Comparison of ENCODE assay signal across 8 cellular contexts in genomic region chr6:129766959-129767728, GRCh38. TPM values are rescaled to one million over a fixed set of nuclear protein-coding genes. Genes with fewer than 3 reads are reported as not detected.
DNase-seq lines count a peak whose midpoint lies in the region; ATAC-seq and TF ChIP-seq lines count a peak whose summit lies in the region.

No MANE protein-coding gene starts in this region.

- H3F3A ChIP-seq in OCI-LY1 (ENCODE audit: insufficient read depth, low read length), result no peaks in the 10 kb centered on the region

- H3K27ac ChIP-seq in OCI-LY1 (ENCODE audit: low read depth, low read length, poor library complexity, severe bottlenecking), result no peak overlapping the region
- no peak overlapping the region for H3K27ac ChIP-seq in osteoblast (ENCODE audit: low read depth, low read length)

- H3K4me1 ChIP-seq in OCI-LY1 (ENCODE audit: insufficient read depth, low read length, severe bottlenecking) (no peaks in the 10 kb centered on the region), osteoblast (ENCODE audit: insufficient read depth, low read length) (peaks cover 12% of the 10 kb centered on the region)

- H3K4me3 Mint-ChIP-seq in type B pancreatic cell, result peak overlapping the region; percentile 89

- H3K9me3 ChIP-seq in OCI-LY1 (ENCODE audit: low read length) (no peaks in the 10 kb centered on the region), osteoblast (ENCODE audit: low read depth, low read length) (no peaks in the 10 kb centered on the region)

- H3K36me3 ChIP-seq in OCI-LY1 (ENCODE audit: insufficient read depth, low read length) (no peaks in the 10 kb centered on the region), osteoblast (ENCODE audit: insufficient read depth, low read length) (no peaks in the 10 kb centered on the region)

- H3K27me3 Mint-ChIP-seq in type B pancreatic cell, result peaks cover 73% of the 10 kb centered on the region

- no peak overlapping the region for H3K27ac Mint-ChIP-seq in type B pancreatic cell

- DNase-seq in AG08396 (ENCODE audit: low spot score) (peak; percentile 62), fibroblast of villous mesenchyme (ENCODE audit: low read depth) (peak; percentile 61), osteoblast (ENCODE audit: insufficient read length, low spot score, missing footprints) (peak; percentile 58), type B pancreatic cell (ENCODE audit: extremely low spot score, unreplicated experiment) (peak; percentile 72)
- DNase-seq in activated T-helper 1 cell treated with anti-CD3 and anti-CD28 coated beads, Interleukin-2, amount 50 U/mL, for 16 hours (ENCODE audit: low read depth in 1 of 2, low spot score in 1 of 2), result peak; percentile 16 to 43

- TF ChIP-seq CTCF in OCI-LY1 (IDR thresholded peaks at IDR 0.05; ENCODE audit: low read length) (no peak), fibroblast of villous mesenchyme (IDR thresholded peaks at IDR 0.05; ENCODE audit: insufficient read depth, low read depth, low read length) (no peak), osteoblast (IDR thresholded peaks at IDR 0.05; ENCODE audit: extremely low read depth, low read depth, low read length) (no peak), type B pancreatic cell (conservative IDR thresholded peaks at IDR 0.05) (no peak)

- H3K4me2 ChIP-seq in OCI-LY1 (ENCODE audit: low read length), result peak overlapping the region; percentile 29; the same call in 1 of the 2 replicates
- peak overlapping the region; percentile 90 for H3K4me2 ChIP-seq in osteoblast (ENCODE audit: insufficient read depth, low read length)

- H3K4me3 ChIP-seq in OCI-LY1 (ENCODE audit: low read depth, low read length, poor library complexity, severe bottlenecking) (no peak overlapping the region), fibroblast of villous mesenchyme (ENCODE audit: low read depth, low read length) (peak overlapping the region; percentile 66), osteoblast (ENCODE audit: insufficient read depth, low read length) (peak overlapping the region; percentile 74)

- no peak overlapping the region for H3K9ac ChIP-seq in OCI-LY1 (ENCODE audit: low read length)

- H2AFZ ChIP-seq in OCI-LY1 (ENCODE audit: low read length) (no peak overlapping the region), osteoblast (ENCODE audit: low read length) (peak overlapping the region; percentile 75)

- H3K9me2 ChIP-seq in OCI-LY1 (ENCODE audit: low read depth, low read length), result no peaks in the 10 kb centered on the region

- peaks cover 1% of the 10 kb centered on the region for H3K9me3 Mint-ChIP-seq in type B pancreatic cell

- peaks cover 4% of the 10 kb centered on the region; the same call in 1 of the 2 replicates for H3K27me3 ChIP-seq in OCI-LY1 (ENCODE audit: insufficient read depth, low read length)
- peaks cover 7% of the 10 kb centered on the region for H3K27me3 ChIP-seq in osteoblast (ENCODE audit: insufficient read depth, low read length)

- H3K4me1 Mint-ChIP-seq in type B pancreatic cell (ENCODE audit: unreplicated experiment), result peaks cover 10% of the 10 kb centered on the region

- H4K20me1 ChIP-seq in OCI-LY1 (ENCODE audit: insufficient read depth, low read length) (no peaks in the 10 kb centered on the region), osteoblast (ENCODE audit: insufficient read depth, low read length) (no peaks in the 10 kb centered on the region)

- peak; percentile 86 for ATAC-seq in GM19372 (IDR thresholded peaks at IDR 0.05; ENCODE audit: low read depth, unreplicated experiment)
- peak; percentile 86 for ATAC-seq in HG03457 (IDR thresholded peaks at IDR 0.05; ENCODE audit: unreplicated experiment)

- H3K79me2 ChIP-seq in OCI-LY1 (ENCODE audit: insufficient read depth, low read length) (no peaks in the 10 kb centered on the region), osteoblast (ENCODE audit: insufficient read depth, low read length) (no peaks in the 10 kb centered on the region)

- no peaks in the 10 kb centered on the region for H3K36me3 Mint-ChIP-seq in type B pancreatic cell

RNA-seq across cellular contexts. Expression of gene ARHGAP18, which starts 57.2 kb away (rescaled TPM):
- 30.9 and 47.1 TPM in 2 replicates for total RNA-seq in fibroblast of villous mesenchyme
- 16.8 and 21.0 TPM in 2 replicates for total RNA-seq in osteoblast
- 9.2 and 12.0 TPM in 2 replicates for total RNA-seq in type B pancreatic cell (ENCODE audit: low replicate concordance)
